In the genomic region with DNA sequence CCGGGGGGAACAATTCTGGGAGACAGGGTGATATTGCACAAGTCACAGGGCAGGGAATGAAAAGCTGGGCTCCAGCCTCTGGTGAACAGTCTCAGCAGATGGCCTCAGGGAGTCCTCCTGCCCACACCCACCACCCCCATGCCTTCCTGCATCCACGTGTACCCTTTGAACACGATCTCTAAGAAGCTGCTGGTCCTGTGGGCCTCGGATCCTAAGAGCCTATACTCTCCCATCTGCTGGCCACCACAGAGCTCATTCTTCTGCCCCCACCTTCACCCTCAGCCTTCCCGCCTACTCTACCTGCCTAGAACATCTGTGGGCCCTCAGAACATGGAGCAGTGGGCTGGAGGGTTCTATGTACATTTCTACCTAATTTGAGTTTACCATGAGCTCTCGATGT, we compare ENCODE assay signal across 16 cellular contexts.
DNase-seq lines count a peak whose midpoint lies in the region; ATAC-seq lines count a peak whose summit lies in the region.
"Had no signal": no experiment of that assay in that cellular context is flagged by ENCODE, and none has a peak within 500 bp of the region (broad histone marks: within the 10 kb centered on the region; RNA-seq: fewer than 3 reads in every experiment).

No MANE protein-coding gene starts in this region.

- peaks cover 77 to 97% (median 90%) of the 10 kb centered on the region in 4 donors for H3K4me1 Mint-ChIP-seq in CD4-positive, alpha-beta memory T cell
- H3K4me1 Mint-ChIP-seq in natural killer cell treated with Interleukin-12 subunit alpha and Interleukin-12 subunit beta and Interleukin-15 and Interleukin-18, amount 100 ng/mL, for 72 hours (ENCODE audit: low read depth in 2 of 2) = peaks cover 75 to 95% of the 10 kb centered on the region in 2 donors

- H3K27me3 ChIP-seq in CD4-positive, alpha-beta memory T cell (ENCODE audit: insufficient read depth, low read length) = no peaks in the 10 kb centered on the region
- no peaks in the 10 kb centered on the region for H3K27me3 ChIP-seq in Karpas-422 (ENCODE audit: low read length)
- H3K27me3 ChIP-seq: gastrocnemius medialis, thyroid gland had no signal

- no peak overlapping the region for H3K4me3 ChIP-seq in CD4-positive, alpha-beta memory T cell (ENCODE audit: low read length in 2 of 2)
- no peak overlapping the region; the same call in 1 of the 2 replicates for H3K4me3 ChIP-seq in Karpas-422 (ENCODE audit: low read length)
- H3K4me3 ChIP-seq: gastrocnemius medialis, thyroid gland had no signal

- H2AFZ ChIP-seq in Karpas-422 (ENCODE audit: low read length) = no peak overlapping the region

- no peaks in the 10 kb centered on the region for H3K9me3 ChIP-seq in CD4-positive, alpha-beta memory T cell (ENCODE audit: control insufficient read depth in 1 of 2, low read length in 2 of 2)
- no peaks in the 10 kb centered on the region for H3K9me3 ChIP-seq in Karpas-422 (ENCODE audit: low read length)
- H3K9me3 ChIP-seq: gastrocnemius medialis, thyroid gland had no signal

- no peaks in the 10 kb centered on the region for H3K36me3 ChIP-seq in CD4-positive, alpha-beta memory T cell (ENCODE audit: insufficient read depth, low read length)
- no peaks in the 10 kb centered on the region for H3K36me3 ChIP-seq in Karpas-422 (ENCODE audit: insufficient read depth, low read length)
- H3K36me3 ChIP-seq: gastrocnemius medialis, thyroid gland had no signal

- H3K9ac ChIP-seq in Karpas-422 (ENCODE audit: low read length) = peak overlapping the region; percentile 62

- H3K36me3 Mint-ChIP-seq in CD4-positive, alpha-beta memory T cell = peaks cover 0 to 9% of the 10 kb centered on the region in 2 donors
- peaks cover 8 to 13% of the 10 kb centered on the region in 2 donors for H3K36me3 Mint-ChIP-seq in activated naive CD4-positive, alpha-beta T cell treated with anti-CD3 and anti-CD28 coated beads, Interleukin-2, amount 50 U/mL, for 72 hours
- H3K36me3 Mint-ChIP-seq in natural killer cell treated with Interleukin-12 subunit alpha and Interleukin-12 subunit beta and Interleukin-15 and Interleukin-18, amount 100 ng/mL, for 72 hours = no peaks in the 10 kb centered on the region

- peak overlapping the region; percentile 79 for H3K27ac ChIP-seq in CD4-positive, alpha-beta memory T cell (ENCODE audit: low read depth, low read length)
- peak overlapping the region; percentile 92 for H3K27ac ChIP-seq in Karpas-422 (ENCODE audit: low read length)
- H3K27ac ChIP-seq: epithelial cell of prostate, gastrocnemius medialis had no signal

- H3K27me3 Mint-ChIP-seq in CD4-positive, alpha-beta memory T cell = no peaks in the 10 kb centered on the region
- no peaks in the 10 kb centered on the region for H3K27me3 Mint-ChIP-seq in natural killer cell treated with Interleukin-12 subunit alpha and Interleukin-12 subunit beta and Interleukin-15 and Interleukin-18, amount 100 ng/mL, for 72 hours

- H3K27ac Mint-ChIP-seq in CD4-positive, alpha-beta memory T cell = peak overlapping the region; percentile 96 to 99 (median 98)
- H3K27ac Mint-ChIP-seq in activated naive CD4-positive, alpha-beta T cell treated with anti-CD3 and anti-CD28 coated beads, Interleukin-2, amount 50 U/mL, for 72 hours = peak overlapping the region; percentile 96 to 98
- H3K27ac Mint-ChIP-seq in natural killer cell treated with Interleukin-12 subunit alpha and Interleukin-12 subunit beta and Interleukin-15 and Interleukin-18, amount 100 ng/mL, for 72 hours = peak overlapping the region; percentile 99 to 100

- peak overlapping the region in 7 of 8 donors; percentile 43 to 85 (median 83) for H3K4me3 Mint-ChIP-seq in CD4-positive, alpha-beta memory T cell
- peak overlapping the region; percentile 71 for H3K4me3 Mint-ChIP-seq in natural killer cell treated with Interleukin-12 subunit alpha and Interleukin-12 subunit beta and Interleukin-15 and Interleukin-18, amount 100 ng/mL, for 72 hours

- intact Hi-C loops in CD4-positive, alpha-beta memory T cell (cut with micrococcal nuclease) = loop anchor here (2.0 kb wide), 1 partner anchor 15 kb away; no protein-coding TSS in a partner anchor

- peak overlapping the region; percentile 77 for H3K4me2 ChIP-seq in Karpas-422 (ENCODE audit: low read depth, low read length, poor library complexity, severe bottlenecking)

- peaks cover 96% of the 10 kb centered on the region for H3K4me1 ChIP-seq in CD4-positive, alpha-beta memory T cell (ENCODE audit: insufficient read depth, low read length)
- peaks cover 100% of the 10 kb centered on the region for H3K4me1 ChIP-seq in Karpas-422 (ENCODE audit: low read length)
- H3K4me1 ChIP-seq: gastrocnemius medialis had no signal

- H3K9me2 ChIP-seq in Karpas-422 (replicated peaks; ENCODE audit: insufficient read depth, low read length) = no peaks in the 10 kb centered on the region

- H3K9me3 Mint-ChIP-seq in CD4-positive, alpha-beta memory T cell = no peaks in the 10 kb centered on the region
- peaks cover 0 to 5% of the 10 kb centered on the region in 2 donors for H3K9me3 Mint-ChIP-seq in activated naive CD4-positive, alpha-beta T cell treated with anti-CD3 and anti-CD28 coated beads, Interleukin-2, amount 50 U/mL, for 72 hours
- H3K9me3 Mint-ChIP-seq in natural killer cell treated with Interleukin-12 subunit alpha and Interleukin-12 subunit beta and Interleukin-15 and Interleukin-18, amount 100 ng/mL, for 72 hours = no peaks in the 10 kb centered on the region

- H3K79me2 ChIP-seq in Karpas-422 (ENCODE audit: low read length) = peaks cover 100% of the 10 kb centered on the region

- POLR2A ChIA-PET in CD4-positive, alpha-beta memory T cell (lab: Charles Lee; ENCODE audit: partially characterized antibody) = interaction anchor here (0.9 to 10.8 kb wide), 15 partner anchors 8 to 538 kb away, joined by 3 to 238 read pairs (median 29); partner anchors contain the start of gene TRERF1

- no peak for DNase-seq in CD4-positive, alpha-beta memory T cell
- DNase-seq in Karpas-422 = no peak
- no peak for DNase-seq in activated naive CD4-positive, alpha-beta T cell treated with anti-CD3 and anti-CD28 coated beads, Interleukin-2, amount 50 U/mL, for 72 hours (ENCODE audit: low spot score in 2 of 2)
- DNase-seq in natural killer cell treated with Interleukin-12 subunit alpha and Interleukin-12 subunit beta and Interleukin-15 and Interleukin-18, amount 100 ng/mL, for 72 hours (ENCODE audit: low spot score) = no peak
- DNase-seq in COLO829 (ENCODE audit: low spot score) = no peak
- DNase-seq in NCI-H2171 (lab: John Stamatoyannopoulos, UW) = no peak
- DNase-seq: activated CD4-positive, CD25-positive, alpha-beta regulatory T cell; DMS 273 treated with DMSO at 0.1 percent for 48 hours; gastrocnemius medialis; GF-D8; left colon; NCI-H1417 treated with DMSO at 0.1 percent for 48 hours; stimulated activated CD4-positive, alpha-beta T cell treated with anti-CD3 and anti-CD28 coated beads, Interleukin-2, amount 100 ng/mL, for 24 hours had no signal

- no peaks in the 10 kb centered on the region for H4K20me1 ChIP-seq in Karpas-422 (ENCODE audit: insufficient read depth, low read depth, low read length)

- CTCF ChIA-PET in CD4-positive, alpha-beta memory T cell (lab: Charles Lee; ENCODE audit: partially characterized antibody) = interaction anchor here (1.0 to 3.7 kb wide), 12 partner anchors 10 to 177 kb away, joined by 3 to 25 read pairs (median 10); no protein-coding TSS in a partner anchor

- ATAC-seq in activated naive CD4-positive, alpha-beta T cell treated with anti-CD3 and anti-CD28 coated beads, Interleukin-2, amount 50 U/mL, for 72 hours = no peak
- ATAC-seq in natural killer cell treated with Interleukin-12 subunit alpha and Interleukin-12 subunit beta and Interleukin-15 and Interleukin-18, amount 100 ng/mL, for 72 hours = no peak
- no peak for ATAC-seq in GM21390 (IDR thresholded peaks at IDR 0.05; ENCODE audit: unreplicated experiment)
- ATAC-seq: gastrocnemius medialis, left colon had no signal
